ENCODE assay signal across 12 cellular contexts in the genomic region with DNA sequence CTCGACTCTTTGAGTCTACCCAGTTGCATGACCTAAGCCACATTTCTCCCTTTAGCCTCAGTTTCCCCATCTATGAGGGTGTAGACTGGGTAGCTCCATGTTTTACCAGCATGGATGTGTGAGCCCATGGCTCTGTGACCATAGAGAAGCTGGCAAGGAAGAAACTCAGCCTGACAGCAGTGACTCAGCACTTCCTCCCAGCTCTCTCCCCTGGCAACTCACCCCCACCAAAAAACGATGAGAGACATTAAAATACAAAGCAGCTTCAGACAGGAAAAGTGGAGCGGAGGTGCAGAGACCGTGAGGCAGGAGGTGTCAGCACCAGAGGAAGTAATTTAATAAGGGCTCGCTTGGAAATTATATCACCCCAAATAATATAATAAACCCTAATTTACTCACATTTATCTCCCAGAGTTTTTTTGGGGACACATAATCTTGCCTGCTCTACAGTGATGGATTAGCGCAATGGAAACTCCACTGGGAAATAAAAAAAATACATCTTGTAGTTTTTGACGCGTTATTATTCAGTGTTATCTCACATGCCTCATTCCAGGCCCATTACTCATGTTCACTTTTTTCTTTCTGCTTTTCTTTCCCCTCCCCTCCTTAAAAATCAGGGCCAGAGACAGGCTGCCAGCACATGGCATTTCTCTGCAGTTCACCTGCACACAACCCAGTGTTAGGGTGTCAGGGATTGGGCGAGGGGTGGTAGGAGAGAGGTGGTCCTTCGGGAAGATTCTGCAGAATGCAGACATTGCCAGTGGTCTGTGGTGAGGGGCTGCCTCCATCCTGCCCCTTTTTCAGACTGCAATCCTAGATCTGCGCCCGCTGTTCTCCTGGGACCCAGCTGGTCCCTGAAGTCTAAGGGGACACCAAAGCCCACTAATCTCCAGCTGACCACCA.
A peak's percentile ranks its signal among the peaks of the same experiment; 100 is the strongest.
DNase-seq lines count a peak whose midpoint lies in the region; ATAC-seq, FAIRE-seq and TF ChIP-seq lines count a peak whose summit lies in the region.
"Had no signal": no experiment of that assay in that cellular context is flagged by ENCODE, and none has a peak within 500 bp of the region (broad histone marks: within the 10 kb centered on the region; RNA-seq: fewer than 3 reads in every experiment).

No MANE protein-coding gene starts in this region.

- no peaks in the 10 kb centered on the region for H3K36me3 ChIP-seq in BLaER1 treated with 17β-estradiol and CSF1 and Interleukin-3, amounts not matched to agents 10 nM and 100 nM
- no peaks in the 10 kb centered on the region for H3K36me3 ChIP-seq in K562 (ENCODE audit: control insufficient read depth, insufficient read depth, low read length)
- H3K36me3 ChIP-seq in SJCRH30 = no peaks in the 10 kb centered on the region

- H3K27me3 ChIP-seq in BLaER1 treated with 17β-estradiol and CSF1 and Interleukin-3, amounts not matched to agents 10 nM and 100 nM = no peaks in the 10 kb centered on the region
- H3K27me3 ChIP-seq in K562 (ENCODE audit: control insufficient read depth in 2 of 2, insufficient read depth in 2 of 2, low read length in 2 of 2) (peaks cover 0 to 1% of the 10 kb centered on the region in 2 experiments; a peak in 1 of 5 replicates), SJCRH30 (no peaks in the 10 kb centered on the region)

- H3K27ac ChIP-seq in BLaER1 treated with 17β-estradiol and CSF1 and Interleukin-3, amounts not matched to agents 10 nM and 100 nM = peak overlapping the region in 1 of 11 experiments; percentile 42; a peak in 1 of 22 replicates
- no peak overlapping the region for H3K27ac ChIP-seq in K562 (ENCODE audit: extremely low read depth, low read depth, low read length)
- no peak overlapping the region for H3K27ac ChIP-seq in SJCRH30
- H3K27ac ChIP-seq: epithelial cell of prostate had no signal

- intact Hi-C loops in K562 (cut with micrococcal nuclease) = no loop called here

- H3K9me3 ChIP-seq in BLaER1 treated with 17β-estradiol and CSF1 and Interleukin-3, amounts not matched to agents 10 nM and 100 nM (replicated peaks in 1 of 11) = no peaks in the 10 kb centered on the region
- H3K9me3 ChIP-seq in K562 (replicated peaks; ENCODE audit: control insufficient read depth, insufficient read depth, low read depth, low read length) (no peaks in the 10 kb centered on the region), SJCRH30 (replicated peaks) (no peaks in the 10 kb centered on the region)
- H3K9me3 ChIP-seq: Caco-2 had no signal

- WGBS in K562 (ENCODE audit: insufficient coverage, low coverage, missing lambda C conversion rate) = 2% methylated on average over 12 of the region's 12 CpGs

- peaks cover 0 to 12% (median 7%) of the 10 kb centered on the region in 10 experiments; a peak in 12 of 20 replicates for H3K4me1 ChIP-seq in BLaER1 treated with 17β-estradiol and CSF1 and Interleukin-3, amounts not matched to agents 10 nM and 100 nM
- H3K4me1 ChIP-seq in K562 (replicated peaks in 1 of 2; ENCODE audit: control insufficient read depth in 2 of 2, insufficient read depth in 2 of 2, low read length in 2 of 2) (no peaks in the 10 kb centered on the region), SJCRH30 (no peaks in the 10 kb centered on the region)

- TF ChIP-seq CTCF in K562 (IDR thresholded peaks at IDR 0.05 in 2 of 3, conservative IDR thresholded peaks at IDR 0.05 in 1 of 3; ENCODE audit: insufficient read depth in 2 of 3, low read depth in 1 of 3, low read length in 3 of 3) = no peak

- H4K20me1 ChIP-seq in BLaER1 treated with 17β-estradiol and CSF1 and Interleukin-3, amounts not matched to agents 10 nM and 100 nM = peaks cover 0 to 9% (median 0%) of the 10 kb centered on the region in 11 experiments; a peak in 1 of 22 replicates
- no peaks in the 10 kb centered on the region for H4K20me1 ChIP-seq in K562 (replicated peaks; ENCODE audit: control insufficient read depth, insufficient read depth, low read length)

- no peaks in the 10 kb centered on the region for H3K9me1 ChIP-seq in K562 (ENCODE audit: control insufficient read depth, insufficient read depth, low read length)

- no peak for TF ChIP-seq RAD21 in K562 (CRISPR knock-in tag; conservative IDR thresholded peaks at IDR 0.05 in 1 of 2, IDR thresholded peaks at IDR 0.05 in 1 of 2)

- no peak overlapping the region for H2AFZ ChIP-seq in K562 (ENCODE audit: low read depth, low read length)

- H3K4me2 ChIP-seq in BLaER1 treated with 17β-estradiol and CSF1 and Interleukin-3, amounts not matched to agents 10 nM and 100 nM = peak overlapping the region in 7 of 11 experiments; percentile 12 to 50 (median 29); a peak in 7 of 22 replicates
- H3K4me2 ChIP-seq in K562 (ENCODE audit: insufficient read depth, low read length) = no peak overlapping the region

- ATAC-seq in K562 = no peak

- no peak for TF ChIP-seq POLR2A in K562 (conservative IDR thresholded peaks at IDR 0.05)

- POLR2A ChIA-PET in K562 (lab: Yijun Ruan, JAX) = interaction anchor here (0.6 kb wide), 1 partner anchor 188 kb away, joined by 3 read pairs; no protein-coding TSS in a partner anchor

- in situ Hi-C loops in K562 (cut with MboI) = no loop called here

- no peak overlapping the region for H3K9ac ChIP-seq in BLaER1 treated with 17β-estradiol and CSF1 and Interleukin-3, amounts not matched to agents 10 nM and 100 nM
- no peak overlapping the region for H3K9ac ChIP-seq in K562 (ENCODE audit: insufficient read depth in 1 of 2, low read depth in 2 of 2, low read length in 2 of 2)

- no peak for TF ChIP-seq EP300 in K562 (IDR thresholded peaks at IDR 0.05; ENCODE audit: low read length)

- no peak for FAIRE-seq in K562 (lab: Jason Lieb, UNC)

- CTCF ChIA-PET in K562 (lab: Yijun Ruan, JAX; ENCODE audit: low intra/inter-chr PET ratio) = no interaction called here

- H3K79me2 ChIP-seq in K562 (ENCODE audit: control insufficient read depth, insufficient read depth, low read length) = no peaks in the 10 kb centered on the region

- no peak overlapping the region for H3K4me3 ChIP-seq in BLaER1 treated with 17β-estradiol and CSF1 and Interleukin-3, amounts not matched to agents 10 nM and 100 nM
- no peak overlapping the region for H3K4me3 ChIP-seq in Jurkat, Clone E6-1 (ENCODE audit: low read length)
- no peak overlapping the region for H3K4me3 ChIP-seq in K562
- no peak overlapping the region for H3K4me3 ChIP-seq in SJCRH30

- peak; percentile 10 for DNase-seq in Jurkat, Clone E6-1 (ENCODE audit: low read depth, low spot score)
- DNase-seq in K562 (ENCODE audit: extremely low read depth in 1 of 4, low spot score in 3 of 4) = peak in 1 of 4 experiments; percentile 5
- peak; percentile 73 for DNase-seq in mesenteric fat pad (ENCODE audit: low spot score)
- no peak for DNase-seq in SJCRH30
- DNase-seq in cerebellar nuclear complex (lab: John Stamatoyannopoulos, UW) = no peak
- DNase-seq in OCI-M2 (lab: John Stamatoyannopoulos, UW; ENCODE audit: unreplicated experiment) = no peak
- DNase-seq in NCI-H187 treated with DMSO at 0.1 percent for 48 hours (lab: John Stamatoyannopoulos, UW) = no peak
- DNase-seq: activated CD4-positive, CD25-positive, alpha-beta regulatory T cell; NCI-H446 had no signal

- BruUV-seq in K562 (replicated peaks; lab: Mats Ljungman, UMichigan) = no TSS peak

TF ChIP-seq in K562, 482 proteins besides CTCF, POLR2A, EP300 and RAD21:
- no peak for TF ChIP-seq POLR3G (IDR thresholded peaks at IDR 0.05; ENCODE audit: extremely low read depth, insufficient read length, insufficient replicate concordance)
- peak; percentile 73 for TF ChIP-seq ZNF316 (IDR thresholded peaks at IDR 0.05)
- no peak for TF ChIP-seq ZNF224 (CRISPR knock-in tag; IDR thresholded peaks at IDR 0.05)
- peak; percentile 90 for TF ChIP-seq MAFG (tag; conservative IDR thresholded peaks at IDR 0.05)
- peak; percentile 74 for TF ChIP-seq C11orf30 (IDR thresholded peaks at IDR 0.05; ENCODE audit: low read depth)
- no peak for TF ChIP-seq SMARCB1 (IDR thresholded peaks at IDR 0.05; ENCODE audit: insufficient read length, low read depth)
- peak; percentile 65; the same call in 1 of the 2 replicates for TF ChIP-seq NFE2L1 (tag; IDR thresholded peaks at IDR 0.05; ENCODE audit: borderline replicate concordance, low read depth)
- peak; percentile 78 for TF ChIP-seq NFE2 (IDR thresholded peaks at IDR 0.05; ENCODE audit: low read depth)
- TF ChIP-seq, protein P1, sequence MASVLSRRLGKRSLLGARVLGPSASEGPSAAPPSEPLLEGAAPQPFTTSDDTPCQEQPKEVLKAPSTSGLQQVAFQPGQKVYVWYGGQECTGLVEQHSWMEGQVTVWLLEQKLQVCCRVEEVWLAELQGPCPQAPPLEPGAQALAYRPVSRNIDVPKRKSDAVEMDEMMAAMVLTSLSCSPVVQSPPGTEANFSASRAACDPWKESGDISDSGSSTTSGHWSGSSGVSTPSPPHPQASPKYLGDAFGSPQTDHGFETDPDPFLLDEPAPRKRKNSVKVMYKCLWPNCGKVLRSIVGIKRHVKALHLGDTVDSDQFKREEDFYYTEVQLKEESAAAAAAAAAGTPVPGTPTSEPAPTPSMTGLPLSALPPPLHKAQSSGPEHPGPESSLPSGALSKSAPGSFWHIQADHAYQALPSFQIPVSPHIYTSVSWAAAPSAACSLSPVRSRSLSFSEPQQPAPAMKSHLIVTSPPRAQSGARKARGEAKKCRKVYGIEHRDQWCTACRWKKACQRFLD (CRISPR knock-in tag; IDR thresholded peaks at IDR 0.05) = no peak
- peak; percentile 66 for TF ChIP-seq MAFF (IDR thresholded peaks at IDR 0.05; ENCODE audit: low read length)
- TF ChIP-seq MAFK (IDR thresholded peaks at IDR 0.05; ENCODE audit: low read length) = peak; percentile 55; the same call in 1 of the 2 replicates

Comparison
In these comparisons a context has a peak if more than half of its experiments do, and no peak if none do; other contexts are left out.
1. DNase-seq: peak in Jurkat, Clone E6-1 (single experiment) and mesenteric fat pad (single experiment); none in SJCRH30 (0 of 2), cerebellar nuclear complex (0 of 2), OCI-M2 (single experiment) and NCI-H187 treated with DMSO at 0.1 percent for 48 hours (single experiment).